In genomic region chr20:13380497-13381229, GRCh38 we compare ENCODE assay signal across 1 cellular context.
TF ChIP-seq lines count a peak whose summit lies in the region.
"Not testable (repeated sequence)": the region's sequence is repeated elsewhere in the genome, so short reads cannot be mapped to it uniquely, and the experiment has no call there.

No MANE protein-coding gene starts in this region.

TF ChIP-seq in HepG2, 621 proteins besides CTCF, POLR2A, EP300 and RAD21 (continued from another document and continues in another):
- TF ChIP-seq ZC3H13 (CRISPR knock-in tag; IDR thresholded peaks at IDR 0.05) (0 out of 2 replicates have a peak, but pooled peaks have one; percentile 37), HOXA3 (CRISPR knock-in tag; IDR thresholded peaks at IDR 0.05) (peak; percentile 94), PHF21A (CRISPR knock-in tag; IDR thresholded peaks at IDR 0.05) (peak; percentile 62; the same call in 1 of the 2 replicates), ZMAT3 (CRISPR knock-in tag; conservative IDR thresholded peaks at IDR 0.05) (0 out of 2 replicates have a peak, but pooled peaks have one; percentile 61), GLI4 (CRISPR knock-in tag; IDR thresholded peaks at IDR 0.05; ENCODE audit: borderline replicate concordance) (peak; percentile 84; the same call in 1 of the 2 replicates), ETV5 (CRISPR knock-in tag; IDR thresholded peaks at IDR 0.05; ENCODE audit: borderline replicate concordance) (peak; percentile 70), ZFP41 (CRISPR knock-in tag; IDR thresholded peaks at IDR 0.05; ENCODE audit: borderline replicate concordance) (peak; percentile 28; the same call in 1 of the 2 replicates), ZNF567 (CRISPR knock-in tag; IDR thresholded peaks at IDR 0.05; ENCODE audit: borderline replicate concordance) (peak; percentile 90; the same call in 1 of the 2 replicates), HOXD1 (CRISPR knock-in tag; IDR thresholded peaks at IDR 0.05) (0 out of 2 replicates have a peak, but pooled peaks have one; percentile 29), IKZF5 (CRISPR knock-in tag; IDR thresholded peaks at IDR 0.05) (peak; percentile 58; the same call in 1 of the 2 replicates), ZNF136 (CRISPR knock-in tag; IDR thresholded peaks at IDR 0.05; ENCODE audit: low read depth) (0 out of 2 replicates have a peak, but pooled peaks have one; percentile 41), GATAD1 (CRISPR knock-in tag; IDR thresholded peaks at IDR 0.05) (peak; percentile 38; the same call in 1 of the 2 replicates), SNAPC5 (CRISPR knock-in tag; IDR thresholded peaks at IDR 0.05; ENCODE audit: borderline replicate concordance) (peak; percentile 79; the same call in 1 of the 2 replicates), ATF7 (CRISPR knock-in tag; IDR thresholded peaks at IDR 0.05) (peak; percentile 53; the same call in 1 of the 2 replicates), ZNF839 (CRISPR knock-in tag; IDR thresholded peaks at IDR 0.05; ENCODE audit: borderline replicate concordance) (peak; percentile 73; the same call in 1 of the 2 replicates), FOXK1 (CRISPR knock-in tag; IDR thresholded peaks at IDR 0.05; ENCODE audit: borderline replicate concordance, low read depth) (peak; percentile 94), WIZ (CRISPR knock-in tag; IDR thresholded peaks at IDR 0.05) (peak; percentile 85), HDAC2 (CRISPR knock-in tag; IDR thresholded peaks at IDR 0.05) (peak; percentile 85), NONO (CRISPR knock-in tag; conservative IDR thresholded peaks at IDR 0.05) (peak; percentile 75), ZNF547 (CRISPR knock-in tag; IDR thresholded peaks at IDR 0.05) (peak; percentile 66), HNRNPL (IDR thresholded peaks at IDR 0.05; ENCODE audit: low read depth, low read length) (0 out of 2 replicates have a peak, but pooled peaks have one; percentile 27), KDM6A (CRISPR knock-in tag; IDR thresholded peaks at IDR 0.05; ENCODE audit: low read depth) (peak; percentile 82), STAG1 (CRISPR knock-in tag; IDR thresholded peaks at IDR 0.05) (peak; percentile 19; the same call in 1 of the 2 replicates), JUND (CRISPR knock-in tag; IDR thresholded peaks at IDR 0.05) (peak; percentile 52; the same call in 1 of the 2 replicates), ZNF17 (CRISPR knock-in tag; IDR thresholded peaks at IDR 0.05) (peak; percentile 78; the same call in 1 of the 2 replicates), ZBTB7B (CRISPR knock-in tag; IDR thresholded peaks at IDR 0.05) (peak; percentile 80), YY1 (IDR thresholded peaks at IDR 0.05; ENCODE audit: insufficient read depth, insufficient replicate concordance, low read depth, low read length) (peak; percentile 87), ZNF329 (CRISPR knock-in tag; IDR thresholded peaks at IDR 0.05; ENCODE audit: low read depth) (0 out of 2 replicates have a peak, but pooled peaks have one; percentile 51), ZGPAT (CRISPR knock-in tag; IDR thresholded peaks at IDR 0.05) (peak; percentile 80; the same call in 1 of the 2 replicates), REPIN1 (CRISPR knock-in tag; IDR thresholded peaks at IDR 0.05; ENCODE audit: borderline replicate concordance, low read depth) (peak; percentile 77; the same call in 1 of the 2 replicates), BRCA1 (CRISPR knock-in tag; IDR thresholded peaks at IDR 0.05) (peak; percentile 66; the same call in 1 of the 2 replicates), YEATS2 (CRISPR knock-in tag; IDR thresholded peaks at IDR 0.05; ENCODE audit: borderline replicate concordance) (peak; percentile 34; the same call in 1 of the 2 replicates), ZNF224 (CRISPR knock-in tag; IDR thresholded peaks at IDR 0.05) (peak; percentile 87), ZNF317 (CRISPR knock-in tag; IDR thresholded peaks at IDR 0.05) (peak; percentile 69; the same call in 1 of the 2 replicates), ZNF766 (CRISPR knock-in tag; IDR thresholded peaks at IDR 0.05; ENCODE audit: borderline replicate concordance) (0 out of 2 replicates have a peak, but pooled peaks have one; percentile 66), FOXJ3 (CRISPR knock-in tag; IDR thresholded peaks at IDR 0.05; ENCODE audit: borderline replicate concordance) (peak; percentile 67), ZNF431 (CRISPR knock-in tag; IDR thresholded peaks at IDR 0.05; ENCODE audit: borderline replicate concordance, low read depth) (peak; percentile 79), ZNF343 (CRISPR knock-in tag; IDR thresholded peaks at IDR 0.05) (peak; percentile 85; the same call in 1 of the 2 replicates), ZNF788 (CRISPR knock-in tag; IDR thresholded peaks at IDR 0.05; ENCODE audit: borderline replicate concordance) (peak; percentile 85; the same call in 1 of the 2 replicates), ZXDC (CRISPR knock-in tag; IDR thresholded peaks at IDR 0.05) (0 out of 2 replicates have a peak, but pooled peaks have one; percentile 56), ONECUT2 (CRISPR knock-in tag; IDR thresholded peaks at IDR 0.05) (0 out of 2 replicates have a peak, but pooled peaks have one; percentile 37), ZNF598 (CRISPR knock-in tag; IDR thresholded peaks at IDR 0.05; ENCODE audit: borderline replicate concordance) (peak; percentile 91; the same call in 1 of the 2 replicates), PHF20 (CRISPR knock-in tag; IDR thresholded peaks at IDR 0.05) (peak; percentile 66), MTA1 (CRISPR knock-in tag; IDR thresholded peaks at IDR 0.05; ENCODE audit: borderline replicate concordance) (peak; percentile 88), MYC (CRISPR knock-in tag; IDR thresholded peaks at IDR 0.05; ENCODE audit: borderline replicate concordance) (peak; percentile 56; the same call in 1 of the 2 replicates), ZBTB7A (CRISPR knock-in tag; IDR thresholded peaks at IDR 0.05) (peak; percentile 84), ZNF121 (CRISPR knock-in tag; IDR thresholded peaks at IDR 0.05) (0 out of 2 replicates have a peak, but pooled peaks have one; percentile 14), FOSL2 (CRISPR knock-in tag; IDR thresholded peaks at IDR 0.05) (peak; percentile 73), ZNF883 (CRISPR knock-in tag; IDR thresholded peaks at IDR 0.05; ENCODE audit: not compliant biosample characterization) (peak; percentile 53)
- TF ChIP-seq, protein P1, sequence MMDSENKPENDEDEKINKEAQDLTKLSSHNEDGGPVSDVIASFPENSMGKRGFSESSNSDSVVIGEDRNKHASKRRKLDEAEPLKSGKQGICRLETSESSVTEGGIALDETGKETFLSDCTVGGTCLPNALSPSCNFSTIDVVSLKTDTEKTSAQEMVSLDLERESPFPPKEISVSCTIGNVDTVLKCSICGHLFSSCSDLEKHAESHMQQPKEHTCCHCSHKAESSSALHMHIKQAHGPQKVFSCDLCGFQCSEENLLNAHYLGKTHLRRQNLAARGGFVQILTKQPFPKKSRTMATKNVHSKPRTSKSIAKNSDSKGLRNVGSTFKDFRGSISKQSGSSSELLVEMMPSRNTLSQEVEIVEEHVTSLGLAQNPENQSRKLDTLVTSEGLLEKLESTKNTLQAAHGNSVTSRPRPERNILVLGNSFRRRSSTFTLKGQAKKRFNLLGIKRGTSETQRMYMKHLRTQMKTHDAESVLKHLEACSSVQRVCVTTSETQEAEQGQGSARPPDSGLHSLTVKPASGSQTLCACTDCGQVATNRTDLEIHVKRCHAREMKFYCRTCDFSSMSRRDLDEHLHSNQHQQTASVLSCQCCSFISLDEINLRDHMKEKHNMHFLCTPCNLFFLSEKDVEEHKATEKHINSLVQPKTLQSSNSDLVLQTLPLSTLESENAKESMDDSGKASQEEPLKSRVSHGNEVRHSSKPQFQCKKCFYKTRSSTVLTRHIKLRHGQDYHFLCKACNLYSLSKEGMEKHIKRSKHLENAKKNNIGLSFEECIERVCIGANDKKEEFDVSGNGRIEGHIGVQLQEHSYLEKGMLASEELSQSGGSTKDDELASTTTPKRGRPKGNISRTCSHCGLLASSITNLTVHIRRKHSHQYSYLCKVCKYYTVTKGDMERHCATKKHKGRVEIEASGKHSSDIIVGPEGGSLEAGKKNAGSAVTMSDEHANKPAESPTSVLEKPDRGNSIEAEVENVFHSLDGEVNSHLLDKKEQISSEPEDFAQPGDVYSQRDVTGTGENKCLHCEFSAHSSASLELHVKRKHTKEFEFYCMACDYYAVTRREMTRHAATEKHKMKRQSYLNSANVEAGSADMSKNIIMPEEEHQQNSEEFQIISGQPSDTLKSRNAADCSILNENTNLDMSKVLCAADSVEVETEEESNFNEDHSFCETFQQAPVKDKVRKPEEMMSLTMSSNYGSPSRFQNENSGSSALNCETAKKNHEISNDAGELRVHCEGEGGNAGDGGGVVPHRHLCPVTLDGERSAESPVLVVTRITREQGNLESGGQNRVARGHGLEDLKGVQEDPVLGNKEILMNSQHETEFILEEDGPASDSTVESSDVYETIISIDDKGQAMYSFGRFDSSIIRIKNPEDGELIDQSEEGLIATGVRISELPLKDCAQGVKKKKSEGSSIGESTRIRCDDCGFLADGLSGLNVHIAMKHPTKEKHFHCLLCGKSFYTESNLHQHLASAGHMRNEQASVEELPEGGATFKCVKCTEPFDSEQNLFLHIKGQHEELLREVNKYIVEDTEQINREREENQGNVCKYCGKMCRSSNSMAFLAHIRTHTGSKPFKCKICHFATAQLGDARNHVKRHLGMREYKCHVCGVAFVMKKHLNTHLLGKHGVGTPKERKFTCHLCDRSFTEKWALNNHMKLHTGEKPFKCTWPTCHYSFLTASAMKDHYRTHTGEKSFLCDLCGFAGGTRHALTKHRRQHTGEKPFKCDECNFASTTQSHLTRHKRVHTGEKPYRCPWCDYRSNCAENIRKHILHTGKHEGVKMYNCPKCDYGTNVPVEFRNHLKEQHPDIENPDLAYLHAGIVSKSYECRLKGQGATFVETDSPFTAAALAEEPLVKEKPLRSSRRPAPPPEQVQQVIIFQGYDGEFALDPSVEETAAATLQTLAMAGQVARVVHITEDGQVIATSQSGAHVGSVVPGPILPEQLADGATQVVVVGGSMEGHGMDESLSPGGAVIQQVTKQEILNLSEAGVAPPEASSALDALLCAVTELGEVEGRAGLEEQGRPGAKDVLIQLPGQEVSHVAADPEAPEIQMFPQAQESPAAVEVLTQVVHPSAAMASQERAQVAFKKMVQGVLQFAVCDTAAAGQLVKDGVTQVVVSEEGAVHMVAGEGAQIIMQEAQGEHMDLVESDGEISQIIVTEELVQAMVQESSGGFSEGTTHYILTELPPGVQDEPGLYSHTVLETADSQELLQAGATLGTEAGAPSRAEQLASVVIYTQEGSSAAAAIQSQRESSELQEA (CRISPR knock-in tag; IDR thresholded peaks at IDR 0.05; ENCODE audit: not compliant biosample characterization) = peak; percentile 20
- TF ChIP-seq ATF7, NONO (IDR thresholded peaks at IDR 0.05): not testable (repeated sequence)
- TF ChIP-seq, protein P2, sequence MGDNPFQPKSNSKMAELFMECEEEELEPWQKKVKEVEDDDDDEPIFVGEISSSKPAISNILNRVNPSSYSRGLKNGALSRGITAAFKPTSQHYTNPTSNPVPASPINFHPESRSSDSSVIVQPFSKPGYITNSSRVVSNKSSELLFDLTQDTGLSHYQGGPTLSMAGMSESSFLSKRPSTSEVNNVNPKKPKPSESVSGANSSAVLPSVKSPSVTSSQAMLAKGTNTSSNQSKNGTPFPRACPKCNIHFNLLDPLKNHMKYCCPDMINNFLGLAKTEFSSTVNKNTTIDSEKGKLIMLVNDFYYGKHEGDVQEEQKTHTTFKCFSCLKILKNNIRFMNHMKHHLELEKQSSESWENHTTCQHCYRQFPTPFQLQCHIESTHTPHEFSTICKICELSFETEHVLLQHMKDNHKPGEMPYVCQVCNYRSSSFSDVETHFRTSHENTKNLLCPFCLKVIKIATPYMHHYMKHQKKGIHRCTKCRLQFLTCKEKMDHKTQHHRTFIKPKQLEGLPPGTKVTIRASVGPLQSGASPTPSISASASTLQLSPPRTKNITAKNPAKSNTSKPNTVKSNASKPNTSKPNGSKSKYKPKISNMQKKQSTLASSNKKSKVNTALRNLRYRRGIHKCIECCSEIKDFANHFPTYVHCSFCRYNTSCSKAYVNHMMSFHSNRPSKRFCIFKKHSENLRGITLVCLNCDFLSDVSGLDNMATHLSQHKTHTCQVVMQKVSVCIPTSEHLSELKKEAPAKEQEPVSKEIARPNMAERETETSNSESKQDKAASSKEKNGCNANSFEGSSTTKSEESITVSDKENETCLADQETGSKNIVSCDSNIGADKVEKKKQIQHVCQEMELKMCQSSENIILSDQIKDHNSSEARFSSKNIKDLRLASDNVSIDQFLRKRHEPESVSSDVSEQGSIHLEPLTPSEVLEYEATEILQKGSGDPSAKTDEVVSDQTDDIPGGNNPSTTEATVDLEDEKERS (CRISPR knock-in tag; IDR thresholded peaks at IDR 0.05) = peak; percentile 41; the same call in 1 of the 2 replicates
